Comparison of ENCODE assay signal across 8 cellular contexts in the genomic region with DNA sequence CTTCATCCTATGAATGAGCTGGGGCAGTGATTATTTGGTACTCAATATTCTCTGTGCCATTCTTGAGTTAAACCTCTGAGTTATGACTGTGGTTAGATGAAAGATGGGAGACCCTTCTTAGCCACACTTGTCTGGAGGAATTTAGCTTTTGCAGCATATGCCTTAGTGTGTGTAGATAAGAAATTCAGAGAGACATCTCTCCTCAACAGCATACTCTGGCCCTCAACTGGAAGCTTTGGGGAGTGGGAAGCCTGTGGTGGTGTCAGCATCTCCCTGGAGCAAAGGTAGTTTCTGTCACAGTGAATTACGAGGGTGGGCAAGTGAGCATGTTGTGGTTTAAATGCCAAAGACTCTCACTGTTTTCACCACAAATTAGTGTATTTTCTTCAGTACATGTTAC. TPM values are rescaled to one million over a fixed set of nuclear protein-coding genes. Genes with fewer than 3 reads are reported as not detected.
"Had no signal": no experiment of that assay in that cellular context is flagged by ENCODE, and none has a peak within 500 bp of the region (broad histone marks: within the 10 kb centered on the region; RNA-seq: fewer than 3 reads in every experiment).

No MANE protein-coding gene starts in this region.

- DNase-seq: GDM1, GF-D8 had no signal

- H3K4me3 ChIP-seq: GM12878 had no signal

- FAIRE-seq: GM12878, GM12891, GM12892, GM18507, GM19239 had no signal

RNA-seq across cellular contexts. Expression of gene UGT2A3, which starts 58.7 kb away (rescaled TPM):
- total RNA-seq: G401 had no signal
